Comparison of ENCODE assay signal across 1 cellular context in genomic region chr19:9324584-9324962, GRCh38.
TF ChIP-seq lines count a peak whose summit lies in the region.

No MANE protein-coding gene starts in this region.

TF ChIP-seq in GM12878, 131 proteins besides CTCF, POLR2A, EP300 and RAD21:
- no peak for TF ChIP-seq USF2 (IDR thresholded peaks at IDR 0.05; ENCODE audit: borderline replicate concordance, low read depth, low read length)
- no peak for TF ChIP-seq BACH1 (IDR thresholded peaks at IDR 0.05; ENCODE audit: borderline replicate concordance)
- no peak for TF ChIP-seq ELK1 (IDR thresholded peaks at IDR 0.05; ENCODE audit: low read depth, low read length)
- TF ChIP-seq POLR2AphosphoS5 (IDR thresholded peaks at IDR 0.05; ENCODE audit: low read length) = no peak
- no peak for TF ChIP-seq ZNF592 (IDR thresholded peaks at IDR 0.05)
- TF ChIP-seq ZBTB4 (CRISPR knock-in tag; IDR thresholded peaks at IDR 0.05) = no peak
- TF ChIP-seq WRNIP1 (IDR thresholded peaks at IDR 0.05; ENCODE audit: borderline replicate concordance, low read depth, low read length) = no peak
- no peak for TF ChIP-seq KDM1A (IDR thresholded peaks at IDR 0.05; ENCODE audit: borderline replicate concordance)
- no peak for TF ChIP-seq ZNF207 (IDR thresholded peaks at IDR 0.05; ENCODE audit: borderline replicate concordance)
- no peak for TF ChIP-seq NFXL1 (IDR thresholded peaks at IDR 0.05; ENCODE audit: borderline replicate concordance)
- no peak for TF ChIP-seq MXI1 (IDR thresholded peaks at IDR 0.05; ENCODE audit: low read depth, low read length)
- TF ChIP-seq CBFB (IDR thresholded peaks at IDR 0.05; ENCODE audit: low read depth) = no peak
- no peak for TF ChIP-seq IKZF2 (IDR thresholded peaks at IDR 0.05)
- TF ChIP-seq BCLAF1 (IDR thresholded peaks at IDR 0.05) = no peak
- TF ChIP-seq FOS (IDR thresholded peaks at IDR 0.05; ENCODE audit: borderline replicate concordance, extremely low read depth, insufficient read length) = no peak
